10 cellular contexts compared by ENCODE assay signal in the genomic region with DNA sequence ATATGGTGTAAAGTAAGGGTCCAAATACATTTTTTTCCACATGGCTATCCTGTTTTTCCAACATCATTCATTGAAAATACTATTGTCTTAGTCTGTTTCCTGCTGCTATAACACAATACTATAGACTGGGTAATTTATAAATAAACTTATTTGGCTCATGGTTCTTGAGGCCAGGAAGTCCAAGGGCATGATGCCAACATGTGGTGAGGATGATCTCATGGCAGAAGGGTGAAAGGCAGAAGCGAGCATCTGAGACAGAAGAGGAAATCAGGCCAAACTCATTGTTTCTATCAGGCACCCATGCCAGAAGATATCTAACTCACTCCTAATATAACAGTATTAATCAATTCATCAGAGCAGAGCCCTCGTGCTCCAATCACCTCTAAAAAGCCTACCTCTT. TPM values are rescaled to one million over a fixed set of nuclear protein-coding genes. Genes with fewer than 3 reads are reported as not detected.
DNase-seq lines count a peak whose midpoint lies in the region; ATAC-seq and TF ChIP-seq lines count a peak whose summit lies in the region.
"Had no signal": no experiment of that assay in that cellular context is flagged by ENCODE, and none has a peak within 500 bp of the region (broad histone marks: within the 10 kb centered on the region; RNA-seq: fewer than 3 reads in every experiment).

No MANE protein-coding gene starts in this region.

- DNase-seq in stimulated activated CD4-positive, alpha-beta T cell treated with anti-CD3 and anti-CD28 coated beads, Interleukin-2, amount 100 ng/mL, for 4 hours (ENCODE audit: low read depth): peak; percentile 13
- no peak for DNase-seq in stimulated activated CD4-positive, alpha-beta T cell treated with anti-CD3 and anti-CD28 coated beads, Interleukin-2, amount 100 ng/mL, for 24 hours
- DNase-seq in SJSA1 (ENCODE audit: low read depth in 1 of 2, low spot score in 2 of 2) (peak; percentile 52 to 73), fibroblast of mammary gland (ENCODE audit: low read depth) (peak; percentile 92), ureter (ENCODE audit: low spot score) (peak; percentile 37), AML-193 (lab: John Stamatoyannopoulos, UW) (no peak)
- no peak for DNase-seq in activated naive CD8-positive, alpha-beta T cell treated with anti-CD3 and anti-CD28 coated beads for 36 hours
- DNase-seq: activated naive CD4-positive, alpha-beta T cell treated with anti-CD3 and anti-CD28 coated beads, Interleukin-2, amount 50 U/mL, for 16 hours had no signal

- TF ChIP-seq CTCF in fibroblast of mammary gland (conservative IDR thresholded peaks at IDR 0.05; ENCODE audit: control insufficient read depth, insufficient read depth, low read depth, low read length): no peak

- no peak overlapping the region for H3K27ac Mint-ChIP-seq in activated naive CD8-positive, alpha-beta T cell treated with anti-CD3 and anti-CD28 coated beads for 36 hours

- no peak overlapping the region for H3K27ac ChIP-seq in SJSA1
- H3K27ac ChIP-seq: RWPE1 had no signal

- H3K4me3 ChIP-seq in SJSA1: no peak overlapping the region
- no peak overlapping the region for H3K4me3 ChIP-seq in fibroblast of mammary gland (ENCODE audit: control insufficient read depth, low read depth, low read length)

- no peaks in the 10 kb centered on the region for H3K36me3 ChIP-seq in SJSA1

- H3K27me3 Mint-ChIP-seq in activated naive CD8-positive, alpha-beta T cell treated with anti-CD3 and anti-CD28 coated beads for 36 hours: no peaks in the 10 kb centered on the region

- no peaks in the 10 kb centered on the region for H3K27me3 ChIP-seq in SJSA1 (replicated peaks)

- H3K36me3 Mint-ChIP-seq in activated naive CD8-positive, alpha-beta T cell treated with anti-CD3 and anti-CD28 coated beads for 36 hours: no peaks in the 10 kb centered on the region

- peaks cover 20% of the 10 kb centered on the region for H3K4me1 ChIP-seq in SJSA1 (replicated peaks)

- ATAC-seq in HG03139 (IDR thresholded peaks at IDR 0.05; ENCODE audit: unreplicated experiment): no peak

- H3K4me1 Mint-ChIP-seq in activated naive CD8-positive, alpha-beta T cell treated with anti-CD3 and anti-CD28 coated beads for 36 hours: peaks cover 6% of the 10 kb centered on the region

- H3K9me3 ChIP-seq in SJSA1 (replicated peaks): no peaks in the 10 kb centered on the region

- H3K9me3 Mint-ChIP-seq in activated naive CD8-positive, alpha-beta T cell treated with anti-CD3 and anti-CD28 coated beads for 36 hours: no peaks in the 10 kb centered on the region

- no peak overlapping the region for H3K4me3 Mint-ChIP-seq in activated naive CD8-positive, alpha-beta T cell treated with anti-CD3 and anti-CD28 coated beads for 36 hours

RNA-seq across cellular contexts. Expression of a gene that starts 42.6 kb away (rescaled TPM):
- total RNA-seq in SJSA1 (2014; rRNA removed; shearing (Covaris generic)): not detected in 2 replicates
- 0.34 TPM for total RNA-seq in ureter
- total RNA-seq in activated naive CD8-positive, alpha-beta T cell treated with anti-CD3 and anti-CD28 coated beads for 36 hours: under 1 TPM; 0.23 to 0.50 TPM

Comparison
In these comparisons a context has a peak if more than half of its experiments do, and no peak if none do; other contexts are left out.
1. DNase-seq: peak in stimulated activated CD4-positive, alpha-beta T cell treated with anti-CD3 and anti-CD28 coated beads, Interleukin-2, amount 100 ng/mL, for 4 hours (single experiment), SJSA1 (2 of 2), fibroblast of mammary gland (single experiment) and ureter (single experiment); none in stimulated activated CD4-positive, alpha-beta T cell treated with anti-CD3 and anti-CD28 coated beads, Interleukin-2, amount 100 ng/mL, for 24 hours (0 of 2), AML-193 (0 of 2) and activated naive CD8-positive, alpha-beta T cell treated with anti-CD3 and anti-CD28 coated beads for 36 hours (single experiment).